1 cellular context compared by ENCODE assay signal in genomic region chr22:46148336-46148735, GRCh38.
TF ChIP-seq lines count a peak whose summit lies in the region.

No MANE protein-coding gene starts in this region.

TF ChIP-seq in WTC11, 78 proteins besides CTCF, POLR2A, EP300 and RAD21 (continued from another document):
- TF ChIP-seq ZNF532 (CRISPR knock-in tag; IDR thresholded peaks at IDR 0.05; ENCODE audit: borderline replicate concordance) (no peak), ZNF416 (CRISPR knock-in tag; IDR thresholded peaks at IDR 0.05) (no peak), GABPB1 (CRISPR knock-in tag; IDR thresholded peaks at IDR 0.05) (no peak), CREB1 (CRISPR knock-in tag; IDR thresholded peaks at IDR 0.05) (no peak), MXD4 (CRISPR knock-in tag; IDR thresholded peaks at IDR 0.05; ENCODE audit: borderline replicate concordance) (no peak)
- TF ChIP-seq, protein P1, sequence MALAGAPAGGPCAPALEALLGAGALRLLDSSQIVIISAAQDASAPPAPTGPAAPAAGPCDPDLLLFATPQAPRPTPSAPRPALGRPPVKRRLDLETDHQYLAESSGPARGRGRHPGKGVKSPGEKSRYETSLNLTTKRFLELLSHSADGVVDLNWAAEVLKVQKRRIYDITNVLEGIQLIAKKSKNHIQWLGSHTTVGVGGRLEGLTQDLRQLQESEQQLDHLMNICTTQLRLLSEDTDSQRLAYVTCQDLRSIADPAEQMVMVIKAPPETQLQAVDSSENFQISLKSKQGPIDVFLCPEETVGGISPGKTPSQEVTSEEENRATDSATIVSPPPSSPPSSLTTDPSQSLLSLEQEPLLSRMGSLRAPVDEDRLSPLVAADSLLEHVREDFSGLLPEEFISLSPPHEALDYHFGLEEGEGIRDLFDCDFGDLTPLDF (CRISPR knock-in tag; IDR thresholded peaks at IDR 0.05) = no peak
- TF ChIP-seq, protein P2, sequence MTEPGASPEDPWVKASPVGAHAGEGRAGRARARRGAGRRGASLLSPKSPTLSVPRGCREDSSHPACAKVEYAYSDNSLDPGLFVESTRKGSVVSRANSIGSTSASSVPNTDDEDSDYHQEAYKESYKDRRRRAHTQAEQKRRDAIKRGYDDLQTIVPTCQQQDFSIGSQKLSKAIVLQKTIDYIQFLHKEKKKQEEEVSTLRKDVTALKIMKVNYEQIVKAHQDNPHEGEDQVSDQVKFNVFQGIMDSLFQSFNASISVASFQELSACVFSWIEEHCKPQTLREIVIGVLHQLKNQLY (CRISPR knock-in tag; IDR thresholded peaks at IDR 0.05) = no peak
